1 cellular context compared by ENCODE assay signal in the genomic region with DNA sequence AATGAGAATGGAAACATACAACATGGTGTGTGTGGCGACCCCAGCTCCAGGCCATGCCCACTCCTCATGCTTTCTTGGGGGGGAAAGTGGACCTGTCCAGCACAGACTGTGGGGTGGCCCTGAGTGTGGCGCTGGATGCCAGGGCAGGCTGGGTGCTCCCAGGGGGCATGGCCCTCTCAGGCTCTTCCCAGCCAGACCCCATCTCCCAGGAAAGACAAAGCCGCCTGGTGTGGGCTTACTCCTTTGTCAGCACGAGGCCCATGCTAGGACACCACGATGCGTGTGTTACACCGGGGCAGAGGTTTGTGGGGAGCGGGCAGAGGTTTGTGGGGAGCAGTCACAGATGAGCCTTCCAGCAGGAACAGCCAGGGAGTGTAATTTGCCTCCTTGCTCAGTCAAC.
TF ChIP-seq lines count a peak whose summit lies in the region.

No MANE protein-coding gene starts in this region.

TF ChIP-seq in IMR-90, 13 proteins besides CTCF, POLR2A, EP300 and RAD21:
- TF ChIP-seq, protein P1, sequence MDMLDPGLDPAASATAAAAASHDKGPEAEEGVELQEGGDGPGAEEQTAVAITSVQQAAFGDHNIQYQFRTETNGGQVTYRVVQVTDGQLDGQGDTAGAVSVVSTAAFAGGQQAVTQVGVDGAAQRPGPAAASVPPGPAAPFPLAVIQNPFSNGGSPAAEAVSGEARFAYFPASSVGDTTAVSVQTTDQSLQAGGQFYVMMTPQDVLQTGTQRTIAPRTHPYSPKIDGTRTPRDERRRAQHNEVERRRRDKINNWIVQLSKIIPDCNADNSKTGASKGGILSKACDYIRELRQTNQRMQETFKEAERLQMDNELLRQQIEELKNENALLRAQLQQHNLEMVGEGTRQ (IDR thresholded peaks at IDR 0.05; ENCODE audit: low read depth, low read length) = no peak
- no peak for TF ChIP-seq MAFK (IDR thresholded peaks at IDR 0.05; ENCODE audit: low read depth, low read length)
- TF ChIP-seq SMC3 (IDR thresholded peaks at IDR 0.05; ENCODE audit: low read depth, low read length) = no peak
- TF ChIP-seq CHD1 (IDR thresholded peaks at IDR 0.05; ENCODE audit: low read depth, low read length) = no peak
- TF ChIP-seq RCOR1 (IDR thresholded peaks at IDR 0.05; ENCODE audit: insufficient replicate concordance, low read length) = no peak
- TF ChIP-seq NFE2L2 (IDR thresholded peaks at IDR 0.05; ENCODE audit: low read depth, low read length) = no peak
- TF ChIP-seq FOS (IDR thresholded peaks at IDR 0.05; ENCODE audit: low read depth, low read length) = no peak
- TF ChIP-seq, protein P2, sequence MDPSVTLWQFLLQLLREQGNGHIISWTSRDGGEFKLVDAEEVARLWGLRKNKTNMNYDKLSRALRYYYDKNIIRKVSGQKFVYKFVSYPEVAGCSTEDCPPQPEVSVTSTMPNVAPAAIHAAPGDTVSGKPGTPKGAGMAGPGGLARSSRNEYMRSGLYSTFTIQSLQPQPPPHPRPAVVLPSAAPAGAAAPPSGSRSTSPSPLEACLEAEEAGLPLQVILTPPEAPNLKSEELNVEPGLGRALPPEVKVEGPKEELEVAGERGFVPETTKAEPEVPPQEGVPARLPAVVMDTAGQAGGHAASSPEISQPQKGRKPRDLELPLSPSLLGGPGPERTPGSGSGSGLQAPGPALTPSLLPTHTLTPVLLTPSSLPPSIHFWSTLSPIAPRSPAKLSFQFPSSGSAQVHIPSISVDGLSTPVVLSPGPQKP (IDR thresholded peaks at IDR 0.05; ENCODE audit: borderline replicate concordance, low read depth, low read length) = no peak
- no peak for TF ChIP-seq MXI1 (IDR thresholded peaks at IDR 0.05; ENCODE audit: borderline replicate concordance, low read depth, low read length)
- TF ChIP-seq BHLHE40 (IDR thresholded peaks at IDR 0.05; ENCODE audit: low read depth, low read length) = no peak
